In the genomic region with DNA sequence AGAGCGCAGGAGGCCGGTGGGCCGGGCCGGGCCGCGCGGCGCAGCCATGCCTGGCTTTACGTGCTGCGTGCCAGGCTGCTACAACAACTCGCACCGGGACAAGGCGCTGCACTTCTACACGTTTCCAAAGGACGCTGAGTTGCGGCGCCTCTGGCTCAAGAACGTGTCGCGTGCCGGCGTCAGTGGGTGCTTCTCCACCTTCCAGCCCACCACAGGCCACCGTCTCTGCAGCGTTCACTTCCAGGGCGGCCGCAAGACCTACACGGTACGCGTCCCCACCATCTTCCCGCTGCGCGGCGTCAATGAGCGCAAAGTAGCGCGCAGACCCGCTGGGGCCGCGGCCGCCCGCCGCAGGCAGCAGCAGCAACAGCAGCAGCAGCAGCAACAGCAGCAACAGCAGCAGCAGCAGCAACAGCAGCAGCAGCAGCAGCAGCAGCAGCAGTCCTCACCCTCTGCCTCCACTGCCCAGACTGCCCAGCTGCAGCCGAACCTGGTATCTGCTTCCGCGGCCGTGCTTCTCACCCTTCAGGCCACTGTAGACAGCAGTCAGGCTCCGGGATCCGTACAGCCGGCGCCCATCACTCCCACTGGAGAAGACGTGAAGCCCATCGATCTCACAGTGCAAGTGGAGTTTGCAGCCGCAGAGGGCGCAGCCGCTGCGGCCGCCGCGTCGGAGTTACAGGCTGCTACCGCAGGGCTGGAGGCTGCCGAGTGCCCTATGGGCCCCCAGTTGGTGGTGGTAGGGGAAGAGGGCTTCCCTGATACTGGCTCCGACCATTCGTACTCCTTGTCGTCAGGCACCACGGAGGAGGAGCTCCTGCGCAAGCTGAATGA, we compare ENCODE assay signal across 1 cellular context.
TF ChIP-seq lines count a peak whose summit lies in the region.

No MANE protein-coding gene starts in this region.

TF ChIP-seq in HepG2, 621 proteins besides CTCF, POLR2A, EP300 and RAD21 (continued from another document and continues in another):
- TF ChIP-seq, protein P1, sequence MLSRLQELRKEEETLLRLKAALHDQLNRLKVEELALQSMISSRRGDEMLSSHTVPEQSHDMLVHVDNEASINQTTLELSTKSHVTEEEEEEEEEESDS (CRISPR knock-in tag; IDR thresholded peaks at IDR 0.05; ENCODE audit: borderline replicate concordance), result 0 out of 2 replicates have a peak, but pooled peaks have one; percentile 3
- TF ChIP-seq, protein P2, sequence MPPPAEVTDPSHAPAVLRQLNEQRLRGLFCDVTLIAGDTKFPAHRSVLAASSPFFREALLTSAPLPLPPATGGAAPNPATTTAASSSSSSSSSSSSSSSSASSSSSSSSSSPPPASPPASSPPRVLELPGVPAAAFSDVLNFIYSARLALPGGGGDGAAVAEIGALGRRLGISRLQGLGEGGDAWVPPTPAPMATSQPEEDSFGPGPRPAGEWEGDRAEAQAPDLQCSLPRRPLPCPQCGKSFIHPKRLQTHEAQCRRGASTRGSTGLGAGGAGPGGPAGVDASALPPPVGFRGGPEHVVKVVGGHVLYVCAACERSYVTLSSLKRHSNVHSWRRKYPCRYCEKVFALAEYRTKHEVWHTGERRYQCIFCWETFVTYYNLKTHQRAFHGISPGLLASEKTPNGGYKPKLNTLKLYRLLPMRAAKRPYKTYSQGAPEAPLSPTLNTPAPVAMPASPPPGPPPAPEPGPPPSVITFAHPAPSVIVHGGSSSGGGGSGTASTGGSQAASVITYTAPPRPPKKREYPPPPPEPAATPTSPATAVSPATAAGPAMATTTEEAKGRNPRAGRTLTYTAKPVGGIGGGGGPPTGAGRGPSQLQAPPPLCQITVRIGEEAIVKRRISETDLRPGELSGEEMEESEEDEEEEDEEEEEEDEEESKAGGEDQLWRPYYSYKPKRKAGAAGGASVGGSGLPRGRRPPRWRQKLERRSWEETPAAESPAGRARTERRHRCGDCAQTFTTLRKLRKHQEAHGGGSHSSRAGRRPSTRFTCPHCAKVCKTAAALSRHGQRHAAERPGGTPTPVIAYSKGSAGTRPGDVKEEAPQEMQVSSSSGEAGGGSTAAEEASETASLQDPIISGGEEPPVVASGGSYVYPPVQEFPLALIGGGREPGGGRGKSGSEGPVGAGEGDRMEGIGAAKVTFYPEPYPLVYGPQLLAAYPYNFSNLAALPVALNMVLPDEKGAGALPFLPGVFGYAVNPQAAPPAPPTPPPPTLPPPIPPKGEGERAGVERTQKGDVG (CRISPR knock-in tag; IDR thresholded peaks at IDR 0.05; ENCODE audit: borderline replicate concordance), result peak; percentile 54; the same call in 1 of the 2 replicates
- TF ChIP-seq, protein P3, sequence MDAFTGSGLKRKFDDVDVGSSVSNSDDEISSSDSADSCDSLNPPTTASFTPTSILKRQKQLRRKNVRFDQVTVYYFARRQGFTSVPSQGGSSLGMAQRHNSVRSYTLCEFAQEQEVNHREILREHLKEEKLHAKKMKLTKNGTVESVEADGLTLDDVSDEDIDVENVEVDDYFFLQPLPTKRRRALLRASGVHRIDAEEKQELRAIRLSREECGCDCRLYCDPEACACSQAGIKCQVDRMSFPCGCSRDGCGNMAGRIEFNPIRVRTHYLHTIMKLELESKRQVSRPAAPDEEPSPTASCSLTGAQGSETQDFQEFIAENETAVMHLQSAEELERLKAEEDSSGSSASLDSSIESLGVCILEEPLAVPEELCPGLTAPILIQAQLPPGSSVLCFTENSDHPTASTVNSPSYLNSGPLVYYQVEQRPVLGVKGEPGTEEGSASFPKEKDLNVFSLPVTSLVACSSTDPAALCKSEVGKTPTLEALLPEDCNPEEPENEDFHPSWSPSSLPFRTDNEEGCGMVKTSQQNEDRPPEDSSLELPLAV (CRISPR knock-in tag; conservative IDR thresholded peaks at IDR 0.05; ENCODE audit: low read depth), result peak; percentile 36; the same call in 1 of the 2 replicates
- TF ChIP-seq SIX4 (CRISPR knock-in tag; IDR thresholded peaks at IDR 0.05) (no peak; the same call in 1 of the 2 replicates), MYC (CRISPR knock-in tag; IDR thresholded peaks at IDR 0.05; ENCODE audit: borderline replicate concordance) (peak; percentile 12), ZFP41 (CRISPR knock-in tag; IDR thresholded peaks at IDR 0.05; ENCODE audit: borderline replicate concordance) (peak; percentile 82; the same call in 1 of the 2 replicates), ZFY (CRISPR knock-in tag; IDR thresholded peaks at IDR 0.05) (peak; percentile 87), ZNF10 (CRISPR knock-in tag; IDR thresholded peaks at IDR 0.05; ENCODE audit: borderline replicate concordance, low read depth) (0 out of 2 replicates have a peak, but pooled peaks have one; percentile 36), KLF12 (CRISPR knock-in tag; IDR thresholded peaks at IDR 0.05; ENCODE audit: borderline replicate concordance) (peak; percentile 27; the same call in 1 of the 2 replicates), SSRP1 (CRISPR knock-in tag; IDR thresholded peaks at IDR 0.05) (no peak), FOXC1 (CRISPR knock-in tag; IDR thresholded peaks at IDR 0.05; ENCODE audit: borderline replicate concordance) (peak; percentile 41; the same call in 1 of the 2 replicates), TBX2 (CRISPR knock-in tag; IDR thresholded peaks at IDR 0.05; ENCODE audit: borderline replicate concordance) (peak; percentile 15; the same call in 1 of the 2 replicates), ZNF564 (CRISPR knock-in tag; IDR thresholded peaks at IDR 0.05) (peak; percentile 68; the same call in 1 of the 2 replicates), HNRNPLL (IDR thresholded peaks at IDR 0.05; ENCODE audit: low read depth, low read length, poor library complexity, severe bottlenecking) (peak; percentile 99), MZF1 (CRISPR knock-in tag; IDR thresholded peaks at IDR 0.05; ENCODE audit: borderline replicate concordance) (0 out of 2 replicates have a peak, but pooled peaks have one; percentile 65), NFKBIZ (CRISPR knock-in tag; IDR thresholded peaks at IDR 0.05) (0 out of 2 replicates have a peak, but pooled peaks have one; percentile 11), ZNF558 (CRISPR knock-in tag; IDR thresholded peaks at IDR 0.05; ENCODE audit: borderline replicate concordance) (0 out of 2 replicates have a peak, but pooled peaks have one; percentile 49), ZNF619 (CRISPR knock-in tag; IDR thresholded peaks at IDR 0.05) (peak; percentile 64; the same call in 1 of the 2 replicates), ZSCAN30 (CRISPR knock-in tag; IDR thresholded peaks at IDR 0.05) (no peak), NFATC3 (CRISPR knock-in tag; IDR thresholded peaks at IDR 0.05) (peak; percentile 87), ZNF33B (CRISPR knock-in tag; IDR thresholded peaks at IDR 0.05) (peak; percentile 87; the same call in 1 of the 2 replicates)
- TF ChIP-seq, protein P4, sequence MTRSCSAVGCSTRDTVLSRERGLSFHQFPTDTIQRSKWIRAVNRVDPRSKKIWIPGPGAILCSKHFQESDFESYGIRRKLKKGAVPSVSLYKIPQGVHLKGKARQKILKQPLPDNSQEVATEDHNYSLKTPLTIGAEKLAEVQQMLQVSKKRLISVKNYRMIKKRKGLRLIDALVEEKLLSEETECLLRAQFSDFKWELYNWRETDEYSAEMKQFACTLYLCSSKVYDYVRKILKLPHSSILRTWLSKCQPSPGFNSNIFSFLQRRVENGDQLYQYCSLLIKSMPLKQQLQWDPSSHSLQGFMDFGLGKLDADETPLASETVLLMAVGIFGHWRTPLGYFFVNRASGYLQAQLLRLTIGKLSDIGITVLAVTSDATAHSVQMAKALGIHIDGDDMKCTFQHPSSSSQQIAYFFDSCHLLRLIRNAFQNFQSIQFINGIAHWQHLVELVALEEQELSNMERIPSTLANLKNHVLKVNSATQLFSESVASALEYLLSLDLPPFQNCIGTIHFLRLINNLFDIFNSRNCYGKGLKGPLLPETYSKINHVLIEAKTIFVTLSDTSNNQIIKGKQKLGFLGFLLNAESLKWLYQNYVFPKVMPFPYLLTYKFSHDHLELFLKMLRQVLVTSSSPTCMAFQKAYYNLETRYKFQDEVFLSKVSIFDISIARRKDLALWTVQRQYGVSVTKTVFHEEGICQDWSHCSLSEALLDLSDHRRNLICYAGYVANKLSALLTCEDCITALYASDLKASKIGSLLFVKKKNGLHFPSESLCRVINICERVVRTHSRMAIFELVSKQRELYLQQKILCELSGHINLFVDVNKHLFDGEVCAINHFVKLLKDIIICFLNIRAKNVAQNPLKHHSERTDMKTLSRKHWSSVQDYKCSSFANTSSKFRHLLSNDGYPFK (CRISPR knock-in tag; IDR thresholded peaks at IDR 0.05; ENCODE audit: borderline replicate concordance), result peak; percentile 63; the same call in 1 of the 2 replicates
- TF ChIP-seq, protein P5, sequence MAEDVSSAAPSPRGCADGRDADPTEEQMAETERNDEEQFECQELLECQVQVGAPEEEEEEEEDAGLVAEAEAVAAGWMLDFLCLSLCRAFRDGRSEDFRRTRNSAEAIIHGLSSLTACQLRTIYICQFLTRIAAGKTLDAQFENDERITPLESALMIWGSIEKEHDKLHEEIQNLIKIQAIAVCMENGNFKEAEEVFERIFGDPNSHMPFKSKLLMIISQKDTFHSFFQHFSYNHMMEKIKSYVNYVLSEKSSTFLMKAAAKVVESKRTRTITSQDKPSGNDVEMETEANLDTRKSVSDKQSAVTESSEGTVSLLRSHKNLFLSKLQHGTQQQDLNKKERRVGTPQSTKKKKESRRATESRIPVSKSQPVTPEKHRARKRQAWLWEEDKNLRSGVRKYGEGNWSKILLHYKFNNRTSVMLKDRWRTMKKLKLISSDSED (CRISPR knock-in tag; IDR thresholded peaks at IDR 0.05), result no peak
- TF ChIP-seq, protein P6, sequence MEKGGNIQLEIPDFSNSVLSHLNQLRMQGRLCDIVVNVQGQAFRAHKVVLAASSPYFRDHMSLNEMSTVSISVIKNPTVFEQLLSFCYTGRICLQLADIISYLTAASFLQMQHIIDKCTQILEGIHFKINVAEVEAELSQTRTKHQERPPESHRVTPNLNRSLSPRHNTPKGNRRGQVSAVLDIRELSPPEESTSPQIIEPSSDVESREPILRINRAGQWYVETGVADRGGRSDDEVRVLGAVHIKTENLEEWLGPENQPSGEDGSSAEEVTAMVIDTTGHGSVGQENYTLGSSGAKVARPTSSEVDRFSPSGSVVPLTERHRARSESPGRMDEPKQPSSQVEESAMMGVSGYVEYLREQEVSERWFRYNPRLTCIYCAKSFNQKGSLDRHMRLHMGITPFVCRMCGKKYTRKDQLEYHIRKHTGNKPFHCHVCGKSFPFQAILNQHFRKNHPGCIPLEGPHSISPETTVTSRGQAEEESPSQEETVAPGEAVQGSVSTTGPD (CRISPR knock-in tag; IDR thresholded peaks at IDR 0.05), result no peak
- TF ChIP-seq, protein P7, sequence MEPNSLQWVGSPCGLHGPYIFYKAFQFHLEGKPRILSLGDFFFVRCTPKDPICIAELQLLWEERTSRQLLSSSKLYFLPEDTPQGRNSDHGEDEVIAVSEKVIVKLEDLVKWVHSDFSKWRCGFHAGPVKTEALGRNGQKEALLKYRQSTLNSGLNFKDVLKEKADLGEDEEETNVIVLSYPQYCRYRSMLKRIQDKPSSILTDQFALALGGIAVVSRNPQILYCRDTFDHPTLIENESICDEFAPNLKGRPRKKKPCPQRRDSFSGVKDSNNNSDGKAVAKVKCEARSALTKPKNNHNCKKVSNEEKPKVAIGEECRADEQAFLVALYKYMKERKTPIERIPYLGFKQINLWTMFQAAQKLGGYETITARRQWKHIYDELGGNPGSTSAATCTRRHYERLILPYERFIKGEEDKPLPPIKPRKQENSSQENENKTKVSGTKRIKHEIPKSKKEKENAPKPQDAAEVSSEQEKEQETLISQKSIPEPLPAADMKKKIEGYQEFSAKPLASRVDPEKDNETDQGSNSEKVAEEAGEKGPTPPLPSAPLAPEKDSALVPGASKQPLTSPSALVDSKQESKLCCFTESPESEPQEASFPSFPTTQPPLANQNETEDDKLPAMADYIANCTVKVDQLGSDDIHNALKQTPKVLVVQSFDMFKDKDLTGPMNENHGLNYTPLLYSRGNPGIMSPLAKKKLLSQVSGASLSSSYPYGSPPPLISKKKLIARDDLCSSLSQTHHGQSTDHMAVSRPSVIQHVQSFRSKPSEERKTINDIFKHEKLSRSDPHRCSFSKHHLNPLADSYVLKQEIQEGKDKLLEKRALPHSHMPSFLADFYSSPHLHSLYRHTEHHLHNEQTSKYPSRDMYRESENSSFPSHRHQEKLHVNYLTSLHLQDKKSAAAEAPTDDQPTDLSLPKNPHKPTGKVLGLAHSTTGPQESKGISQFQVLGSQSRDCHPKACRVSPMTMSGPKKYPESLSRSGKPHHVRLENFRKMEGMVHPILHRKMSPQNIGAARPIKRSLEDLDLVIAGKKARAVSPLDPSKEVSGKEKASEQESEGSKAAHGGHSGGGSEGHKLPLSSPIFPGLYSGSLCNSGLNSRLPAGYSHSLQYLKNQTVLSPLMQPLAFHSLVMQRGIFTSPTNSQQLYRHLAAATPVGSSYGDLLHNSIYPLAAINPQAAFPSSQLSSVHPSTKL (CRISPR knock-in tag; IDR thresholded peaks at IDR 0.05), result peak; percentile 37; the same call in 1 of the 2 replicates
- TF ChIP-seq, protein P8, sequence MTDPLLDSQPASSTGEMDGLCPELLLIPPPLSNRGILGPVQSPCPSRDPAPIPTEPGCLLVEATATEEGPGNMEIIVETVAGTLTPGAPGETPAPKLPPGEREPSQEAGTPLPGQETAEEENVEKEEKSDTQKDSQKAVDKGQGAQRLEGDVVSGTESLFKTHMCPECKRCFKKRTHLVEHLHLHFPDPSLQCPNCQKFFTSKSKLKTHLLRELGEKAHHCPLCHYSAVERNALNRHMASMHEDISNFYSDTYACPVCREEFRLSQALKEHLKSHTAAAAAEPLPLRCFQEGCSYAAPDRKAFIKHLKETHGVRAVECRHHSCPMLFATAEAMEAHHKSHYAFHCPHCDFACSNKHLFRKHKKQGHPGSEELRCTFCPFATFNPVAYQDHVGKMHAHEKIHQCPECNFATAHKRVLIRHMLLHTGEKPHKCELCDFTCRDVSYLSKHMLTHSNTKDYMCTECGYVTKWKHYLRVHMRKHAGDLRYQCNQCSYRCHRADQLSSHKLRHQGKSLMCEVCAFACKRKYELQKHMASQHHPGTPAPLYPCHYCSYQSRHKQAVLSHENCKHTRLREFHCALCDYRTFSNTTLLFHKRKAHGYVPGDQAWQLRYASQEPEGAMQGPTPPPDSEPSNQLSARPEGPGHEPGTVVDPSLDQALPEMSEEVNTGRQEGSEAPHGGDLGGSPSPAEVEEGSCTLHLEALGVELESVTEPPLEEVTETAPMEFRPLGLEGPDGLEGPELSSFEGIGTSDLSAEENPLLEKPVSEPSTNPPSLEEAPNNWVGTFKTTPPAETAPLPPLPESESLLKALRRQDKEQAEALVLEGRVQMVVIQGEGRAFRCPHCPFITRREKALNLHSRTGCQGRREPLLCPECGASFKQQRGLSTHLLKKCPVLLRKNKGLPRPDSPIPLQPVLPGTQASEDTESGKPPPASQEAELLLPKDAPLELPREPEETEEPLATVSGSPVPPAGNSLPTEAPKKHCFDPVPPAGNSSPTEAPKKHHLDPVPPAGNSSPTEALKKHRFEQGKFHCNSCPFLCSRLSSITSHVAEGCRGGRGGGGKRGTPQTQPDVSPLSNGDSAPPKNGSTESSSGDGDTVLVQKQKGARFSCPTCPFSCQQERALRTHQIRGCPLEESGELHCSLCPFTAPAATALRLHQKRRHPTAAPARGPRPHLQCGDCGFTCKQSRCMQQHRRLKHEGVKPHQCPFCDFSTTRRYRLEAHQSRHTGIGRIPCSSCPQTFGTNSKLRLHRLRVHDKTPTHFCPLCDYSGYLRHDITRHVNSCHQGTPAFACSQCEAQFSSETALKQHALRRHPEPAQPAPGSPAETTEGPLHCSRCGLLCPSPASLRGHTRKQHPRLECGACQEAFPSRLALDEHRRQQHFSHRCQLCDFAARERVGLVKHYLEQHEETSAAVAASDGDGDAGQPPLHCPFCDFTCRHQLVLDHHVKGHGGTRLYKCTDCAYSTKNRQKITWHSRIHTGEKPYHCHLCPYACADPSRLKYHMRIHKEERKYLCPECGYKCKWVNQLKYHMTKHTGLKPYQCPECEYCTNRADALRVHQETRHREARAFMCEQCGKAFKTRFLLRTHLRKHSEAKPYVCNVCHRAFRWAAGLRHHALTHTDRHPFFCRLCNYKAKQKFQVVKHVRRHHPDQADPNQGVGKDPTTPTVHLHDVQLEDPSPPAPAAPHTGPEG (CRISPR knock-in tag; IDR thresholded peaks at IDR 0.05), result 0 out of 2 replicates have a peak, but pooled peaks have one; percentile 17
